Comparison of ENCODE assay signal across 1 cellular context in the genomic region with DNA sequence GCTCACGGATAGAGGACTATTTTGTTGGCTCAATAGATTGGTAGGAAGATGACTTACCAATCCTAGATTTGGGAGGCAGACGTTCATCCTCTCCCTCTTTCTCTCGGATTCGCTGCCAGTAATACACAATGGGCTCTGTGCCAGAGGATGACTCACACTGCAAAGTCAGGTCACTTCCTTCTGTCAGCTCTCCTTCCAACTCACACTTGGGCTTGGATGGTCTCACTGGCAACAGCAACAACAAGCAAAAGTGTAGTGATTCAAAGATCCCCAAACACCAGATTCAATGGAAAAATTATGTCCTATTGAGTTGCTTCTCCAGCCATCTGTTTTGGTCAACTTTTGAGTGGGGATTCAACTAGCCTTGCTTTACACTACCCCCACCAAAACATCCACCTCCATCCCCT.
TF ChIP-seq lines count a peak whose summit lies in the region.

No MANE protein-coding gene starts in this region.

TF ChIP-seq in K562, 482 proteins besides CTCF, POLR2A, EP300 and RAD21 (continued from another document and continues in another):
- TF ChIP-seq, protein P1, sequence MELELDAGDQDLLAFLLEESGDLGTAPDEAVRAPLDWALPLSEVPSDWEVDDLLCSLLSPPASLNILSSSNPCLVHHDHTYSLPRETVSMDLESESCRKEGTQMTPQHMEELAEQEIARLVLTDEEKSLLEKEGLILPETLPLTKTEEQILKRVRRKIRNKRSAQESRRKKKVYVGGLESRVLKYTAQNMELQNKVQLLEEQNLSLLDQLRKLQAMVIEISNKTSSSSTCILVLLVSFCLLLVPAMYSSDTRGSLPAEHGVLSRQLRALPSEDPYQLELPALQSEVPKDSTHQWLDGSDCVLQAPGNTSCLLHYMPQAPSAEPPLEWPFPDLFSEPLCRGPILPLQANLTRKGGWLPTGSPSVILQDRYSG (tag; conservative IDR thresholded peaks at IDR 0.05; ENCODE audit: low read depth): no peak
- TF ChIP-seq GABPA (tag; conservative IDR thresholded peaks at IDR 0.05; ENCODE audit: low read depth) (peak; percentile 40; the same call in 1 of the 2 replicates), ZBED1 (IDR thresholded peaks at IDR 0.05) (no peak), DNMT1 (IDR thresholded peaks at IDR 0.05) (no peak), POLR2G (IDR thresholded peaks at IDR 0.05; ENCODE audit: low read depth, low read length) (no peak), SMAD1 (IDR thresholded peaks at IDR 0.05; ENCODE audit: low read depth, low read length, partially characterized antibody) (peak; percentile 57), GMEB1 (CRISPR knock-in tag; IDR thresholded peaks at IDR 0.05) (no peak), CHD2 (IDR thresholded peaks at IDR 0.05; ENCODE audit: low read depth, low read length) (no peak), ELF4 (CRISPR knock-in tag; IDR thresholded peaks at IDR 0.05) (no peak), ZFP30 (CRISPR knock-in tag; IDR thresholded peaks at IDR 0.05; ENCODE audit: borderline replicate concordance) (no peak), ETV5 (CRISPR knock-in tag; IDR thresholded peaks at IDR 0.05; ENCODE audit: low read depth) (no peak), ZNF717 (CRISPR knock-in tag; IDR thresholded peaks at IDR 0.05) (no peak), FOXJ3 (CRISPR knock-in tag; IDR thresholded peaks at IDR 0.05) (peak; percentile 81), ZFP36 (IDR thresholded peaks at IDR 0.05; ENCODE audit: low read depth, low read length, partially characterized antibody) (peak; percentile 26), CCNT2 (IDR thresholded peaks at IDR 0.05; ENCODE audit: borderline replicate concordance, extremely low read depth, insufficient read length, low read depth, low read length) (no peak), BDP1 (IDR thresholded peaks at IDR 0.05; ENCODE audit: insufficient read depth, insufficient read length) (no peak), ZFX (CRISPR knock-in tag; IDR thresholded peaks at IDR 0.05) (no peak), CHAMP1 (IDR thresholded peaks at IDR 0.05) (no peak), ZNF134 (CRISPR knock-in tag; conservative IDR thresholded peaks at IDR 0.05) (no peak), ZNF668 (CRISPR knock-in tag; IDR thresholded peaks at IDR 0.05) (no peak), ZNF436 (CRISPR knock-in tag; IDR thresholded peaks at IDR 0.05) (no peak), ELK1 (CRISPR knock-in tag; IDR thresholded peaks at IDR 0.05) (no peak), ZNF282 (CRISPR knock-in tag; IDR thresholded peaks at IDR 0.05) (no peak), ZNF398 (CRISPR knock-in tag; IDR thresholded peaks at IDR 0.05) (no peak), MXI1 (IDR thresholded peaks at IDR 0.05; ENCODE audit: low read depth, low read length) (no peak), HMGN3 (IDR thresholded peaks at IDR 0.05; ENCODE audit: borderline replicate concordance, extremely low read depth, insufficient read length, low read depth, low read length) (no peak), CHD4 (IDR thresholded peaks at IDR 0.05; ENCODE audit: insufficient read depth, insufficient replicate concordance, low read depth, low read length, poor library complexity, severe bottlenecking) (no peak), CSDE1 (IDR thresholded peaks at IDR 0.05) (no peak), THRB (CRISPR knock-in tag; conservative IDR thresholded peaks at IDR 0.05) (no peak), PYGO2 (tag; IDR thresholded peaks at IDR 0.05) (no peak), OTX1 (CRISPR knock-in tag; IDR thresholded peaks at IDR 0.05) (no peak), ZBTB43 (CRISPR knock-in tag; IDR thresholded peaks at IDR 0.05) (no peak), NBN (IDR thresholded peaks at IDR 0.05; ENCODE audit: low read depth) (no peak), GATA2 (CRISPR knock-in tag; IDR thresholded peaks at IDR 0.05) (no peak), NR2C2 (CRISPR knock-in tag; IDR thresholded peaks at IDR 0.05) (no peak), NR2C2 (tag; IDR thresholded peaks at IDR 0.05) (no peak)
- TF ChIP-seq, protein P2, sequence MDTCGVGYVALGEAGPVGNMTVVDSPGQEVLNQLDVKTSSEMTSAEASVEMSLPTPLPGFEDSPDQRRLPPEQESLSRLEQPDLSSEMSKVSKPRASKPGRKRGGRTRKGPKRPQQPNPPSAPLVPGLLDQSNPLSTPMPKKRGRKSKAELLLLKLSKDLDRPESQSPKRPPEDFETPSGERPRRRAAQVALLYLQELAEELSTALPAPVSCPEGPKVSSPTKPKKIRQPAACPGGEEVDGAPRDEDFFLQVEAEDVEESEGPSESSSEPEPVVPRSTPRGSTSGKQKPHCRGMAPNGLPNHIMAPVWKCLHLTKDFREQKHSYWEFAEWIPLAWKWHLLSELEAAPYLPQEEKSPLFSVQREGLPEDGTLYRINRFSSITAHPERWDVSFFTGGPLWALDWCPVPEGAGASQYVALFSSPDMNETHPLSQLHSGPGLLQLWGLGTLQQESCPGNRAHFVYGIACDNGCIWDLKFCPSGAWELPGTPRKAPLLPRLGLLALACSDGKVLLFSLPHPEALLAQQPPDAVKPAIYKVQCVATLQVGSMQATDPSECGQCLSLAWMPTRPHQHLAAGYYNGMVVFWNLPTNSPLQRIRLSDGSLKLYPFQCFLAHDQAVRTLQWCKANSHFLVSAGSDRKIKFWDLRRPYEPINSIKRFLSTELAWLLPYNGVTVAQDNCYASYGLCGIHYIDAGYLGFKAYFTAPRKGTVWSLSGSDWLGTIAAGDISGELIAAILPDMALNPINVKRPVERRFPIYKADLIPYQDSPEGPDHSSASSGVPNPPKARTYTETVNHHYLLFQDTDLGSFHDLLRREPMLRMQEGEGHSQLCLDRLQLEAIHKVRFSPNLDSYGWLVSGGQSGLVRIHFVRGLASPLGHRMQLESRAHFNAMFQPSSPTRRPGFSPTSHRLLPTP (IDR thresholded peaks at IDR 0.05; ENCODE audit: borderline replicate concordance, extremely low read depth, insufficient read length): no peak
- TF ChIP-seq, protein P3, sequence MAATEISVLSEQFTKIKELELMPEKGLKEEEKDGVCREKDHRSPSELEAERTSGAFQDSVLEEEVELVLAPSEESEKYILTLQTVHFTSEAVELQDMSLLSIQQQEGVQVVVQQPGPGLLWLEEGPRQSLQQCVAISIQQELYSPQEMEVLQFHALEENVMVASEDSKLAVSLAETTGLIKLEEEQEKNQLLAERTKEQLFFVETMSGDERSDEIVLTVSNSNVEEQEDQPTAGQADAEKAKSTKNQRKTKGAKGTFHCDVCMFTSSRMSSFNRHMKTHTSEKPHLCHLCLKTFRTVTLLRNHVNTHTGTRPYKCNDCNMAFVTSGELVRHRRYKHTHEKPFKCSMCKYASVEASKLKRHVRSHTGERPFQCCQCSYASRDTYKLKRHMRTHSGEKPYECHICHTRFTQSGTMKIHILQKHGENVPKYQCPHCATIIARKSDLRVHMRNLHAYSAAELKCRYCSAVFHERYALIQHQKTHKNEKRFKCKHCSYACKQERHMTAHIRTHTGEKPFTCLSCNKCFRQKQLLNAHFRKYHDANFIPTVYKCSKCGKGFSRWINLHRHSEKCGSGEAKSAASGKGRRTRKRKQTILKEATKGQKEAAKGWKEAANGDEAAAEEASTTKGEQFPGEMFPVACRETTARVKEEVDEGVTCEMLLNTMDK (IDR thresholded peaks at IDR 0.05; ENCODE audit: borderline replicate concordance, insufficient read depth, low read depth, low read length, poor library complexity, severe bottlenecking): no peak
- TF ChIP-seq, protein P4, sequence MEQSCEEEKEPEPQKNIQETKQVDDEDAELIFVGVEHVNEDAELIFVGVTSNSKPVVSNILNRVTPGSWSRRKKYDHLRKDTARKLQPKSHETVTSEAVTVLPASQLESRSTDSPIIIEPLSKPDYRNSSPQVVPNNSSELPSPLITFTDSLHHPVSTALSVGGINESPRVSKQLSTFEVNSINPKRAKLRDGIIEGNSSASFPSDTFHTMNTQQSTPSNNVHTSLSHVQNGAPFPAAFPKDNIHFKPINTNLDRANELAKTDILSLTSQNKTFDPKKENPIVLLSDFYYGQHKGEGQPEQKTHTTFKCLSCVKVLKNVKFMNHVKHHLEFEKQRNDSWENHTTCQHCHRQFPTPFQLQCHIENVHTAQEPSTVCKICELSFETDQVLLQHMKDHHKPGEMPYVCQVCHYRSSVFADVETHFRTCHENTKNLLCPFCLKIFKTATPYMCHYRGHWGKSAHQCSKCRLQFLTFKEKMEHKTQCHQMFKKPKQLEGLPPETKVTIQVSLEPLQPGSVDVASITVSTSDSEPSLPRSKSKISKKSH (CRISPR knock-in tag; IDR thresholded peaks at IDR 0.05): no peak
- TF ChIP-seq, protein P5, sequence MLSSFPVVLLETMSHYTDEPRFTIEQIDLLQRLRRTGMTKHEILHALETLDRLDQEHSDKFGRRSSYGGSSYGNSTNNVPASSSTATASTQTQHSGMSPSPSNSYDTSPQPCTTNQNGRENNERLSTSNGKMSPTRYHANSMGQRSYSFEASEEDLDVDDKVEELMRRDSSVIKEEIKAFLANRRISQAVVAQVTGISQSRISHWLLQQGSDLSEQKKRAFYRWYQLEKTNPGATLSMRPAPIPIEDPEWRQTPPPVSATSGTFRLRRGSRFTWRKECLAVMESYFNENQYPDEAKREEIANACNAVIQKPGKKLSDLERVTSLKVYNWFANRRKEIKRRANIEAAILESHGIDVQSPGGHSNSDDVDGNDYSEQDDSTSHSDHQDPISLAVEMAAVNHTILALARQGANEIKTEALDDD (IDR thresholded peaks at IDR 0.05): no peak
